ENCODE assay signal across 6 cellular contexts in genomic region chr9:40746921-40747485, GRCh38.
DNase-seq lines count a peak whose midpoint lies in the region; ATAC-seq, FAIRE-seq and TF ChIP-seq lines count a peak whose summit lies in the region.
"Not testable (repeated sequence)": the region's sequence is repeated elsewhere in the genome, so short reads cannot be mapped to it uniquely, and the experiment has no call there.

No MANE protein-coding gene starts in this region.

- CTCF ChIA-PET in activated CD4-positive, alpha-beta memory T cell treated with anti-CD3 and anti-CD28 coated beads for 36 hours (lab: Charles Lee); HepG2 (lab: Yijun Ruan, JAX; ENCODE audit: low intra/inter-chr PET ratio, low total read pairs): not testable (repeated sequence)

- not testable (repeated sequence) for TF ChIP-seq RAD21 in HepG2 (CRISPR knock-in tag; IDR thresholded peaks at IDR 0.05)

- not testable (repeated sequence) for H3K36me3 ChIP-seq in RWPE2 (ENCODE audit: low read depth); HepG2 (replicated peaks in 1 of 2; ENCODE audit: control insufficient read depth in 1 of 2, insufficient read depth in 2 of 2, low read length in 2 of 2)

- H3K79me2 ChIP-seq in HepG2 (ENCODE audit: insufficient read depth, low read length) = not testable (repeated sequence)

- peak; percentile 23 for DNase-seq in RWPE2 (ENCODE audit: low spot score)
- DNase-seq in activated CD4-positive, alpha-beta memory T cell treated with anti-CD3 and anti-CD28 coated beads for 36 hours = peak; percentile 11
- DNase-seq in HepG2 (ENCODE audit: low spot score) = not testable (repeated sequence)
- DNase-seq in stimulated activated naive B cell treated with anti-CD40 and anti-IgM and Interleukin-4, amounts not matched to agents 10 μg/mL and 1 μg/mL and 100 μg/mL, for 72 hours = peak; percentile 77

- H3K4me3 Mint-ChIP-seq in activated CD4-positive, alpha-beta memory T cell treated with anti-CD3 and anti-CD28 coated beads for 36 hours; stimulated activated naive B cell treated with anti-CD40 and anti-IgM and Interleukin-4, amounts not matched to agents 10 μg/mL and 1 μg/mL and 100 μg/mL, for 72 hours: not testable (repeated sequence)

- not testable (repeated sequence) for H3K9me3 Mint-ChIP-seq in activated CD4-positive, alpha-beta memory T cell treated with anti-CD3 and anti-CD28 coated beads for 36 hours; stimulated activated naive B cell treated with anti-CD40 and anti-IgM and Interleukin-4, amounts not matched to agents 10 μg/mL and 1 μg/mL and 100 μg/mL, for 72 hours

- not testable (repeated sequence) for FAIRE-seq in HepG2 (lab: Jason Lieb, UNC)

- in situ Hi-C loops in HepG2 (cut with HindIII; ENCODE audit: extremely low pct_ligation_motif_present, low pct_unique_long_range_greater_than_20kb) = not testable (repeated sequence)

- TF ChIP-seq POLR2A in HepG2 (IDR thresholded peaks at IDR 0.05; ENCODE audit: insufficient read depth in 1 of 2, low read depth in 2 of 2, low read length in 2 of 2) = not testable (repeated sequence)

- intact Hi-C loops in activated CD4-positive, alpha-beta memory T cell treated with anti-CD3 and anti-CD28 coated beads for 36 hours (cut with micrococcal nuclease); HepG2 (cut with micrococcal nuclease; ENCODE audit: unreplicated experiment): not testable (repeated sequence)

- not testable (repeated sequence) for H3K27me3 ChIP-seq in RWPE2 (ENCODE audit: insufficient read depth, poor library complexity, severe bottlenecking); HepG2 (ENCODE audit: control insufficient read depth in 1 of 2, insufficient read depth in 2 of 2, low read length in 2 of 2)

- H4K20me1 ChIP-seq in HepG2 (ENCODE audit: insufficient read depth, low read length) = not testable (repeated sequence)

- not testable (repeated sequence) for H3K27me3 Mint-ChIP-seq in activated CD4-positive, alpha-beta memory T cell treated with anti-CD3 and anti-CD28 coated beads for 36 hours; stimulated activated naive B cell treated with anti-CD40 and anti-IgM and Interleukin-4, amounts not matched to agents 10 μg/mL and 1 μg/mL and 100 μg/mL, for 72 hours

- no CpG with 5 or more reads among the region's 1 CpG for WGBS in HepG2 (ENCODE audit: low lambda C conversion rate)

- TF ChIP-seq EP300 in HepG2 (IDR thresholded peaks at IDR 0.05; ENCODE audit: low read depth in 2 of 2, low read length in 2 of 2); HepG2 (CRISPR knock-in tag; IDR thresholded peaks at IDR 0.05; ENCODE audit: borderline replicate concordance): not testable (repeated sequence)

- ATAC-seq in GM18868 (IDR thresholded peaks at IDR 0.05; ENCODE audit: unreplicated experiment) = peak; percentile 60
- peak; percentile 45 for ATAC-seq in HG03175 (IDR thresholded peaks at IDR 0.05; ENCODE audit: unreplicated experiment)
- not testable (repeated sequence) for ATAC-seq in RWPE2 (ENCODE audit: low read depth); HepG2
- peak in 1 of 2 donors; percentile 65 for ATAC-seq in stimulated activated naive B cell treated with anti-CD40 and anti-IgM and Interleukin-4, amounts not matched to agents 10 μg/mL and 1 μg/mL and 100 μg/mL, for 72 hours (replicated peaks)

- H3K36me3 Mint-ChIP-seq in activated CD4-positive, alpha-beta memory T cell treated with anti-CD3 and anti-CD28 coated beads for 36 hours; stimulated activated naive B cell treated with anti-CD40 and anti-IgM and Interleukin-4, amounts not matched to agents 10 μg/mL and 1 μg/mL and 100 μg/mL, for 72 hours: not testable (repeated sequence)

- H3K4me2 ChIP-seq in HepG2 (ENCODE audit: low read depth, low read length) = not testable (repeated sequence)

- not testable (repeated sequence) for BruUV-seq in HepG2 (replicated peaks; lab: Mats Ljungman, UMichigan)

- not testable (repeated sequence) for H3K4me1 ChIP-seq in RWPE2 (ENCODE audit: insufficient read depth, poor library complexity, severe bottlenecking); HepG2 (ENCODE audit: insufficient read depth, low read length)

- not testable (repeated sequence) for H2AFZ ChIP-seq in HepG2 (ENCODE audit: low read length)

- not testable (repeated sequence) for TF ChIP-seq CTCF in RWPE2 (IDR thresholded peaks at IDR 0.05; ENCODE audit: poor library complexity, severe bottlenecking); HepG2 (CRISPR knock-in tag; IDR thresholded peaks at IDR 0.05)

- H3K9me3 ChIP-seq in RWPE2 (ENCODE audit: severe bottlenecking); HepG2 (ENCODE audit: low read length): not testable (repeated sequence)

- POLR2A ChIA-PET in activated CD4-positive, alpha-beta memory T cell treated with anti-CD3 and anti-CD28 coated beads for 36 hours (lab: Charles Lee); HepG2 (lab: Yijun Ruan, JAX): not testable (repeated sequence)

- not testable (repeated sequence) for H3K27ac ChIP-seq in RWPE2 (ENCODE audit: poor library complexity, severe bottlenecking); HepG2 (ENCODE audit: extremely low read length, insufficient read depth, low read length)

- H3K4me1 Mint-ChIP-seq in activated CD4-positive, alpha-beta memory T cell treated with anti-CD3 and anti-CD28 coated beads for 36 hours (ENCODE audit: low read depth); stimulated activated naive B cell treated with anti-CD40 and anti-IgM and Interleukin-4, amounts not matched to agents 10 μg/mL and 1 μg/mL and 100 μg/mL, for 72 hours: not testable (repeated sequence)

- H3K27ac Mint-ChIP-seq in activated CD4-positive, alpha-beta memory T cell treated with anti-CD3 and anti-CD28 coated beads for 36 hours; stimulated activated naive B cell treated with anti-CD40 and anti-IgM and Interleukin-4, amounts not matched to agents 10 μg/mL and 1 μg/mL and 100 μg/mL, for 72 hours: not testable (repeated sequence)

- not testable (repeated sequence) for H3K4me3 ChIP-seq in RWPE2 (ENCODE audit: severe bottlenecking); HepG2 (replicated peaks in 1 of 3; ENCODE audit: insufficient read depth in 1 of 3, low read depth in 2 of 3, low read length in 3 of 3)

- H3K9ac ChIP-seq in HepG2 (ENCODE audit: insufficient read depth, low read depth, low read length) = not testable (repeated sequence)

TF ChIP-seq in HepG2, 621 proteins besides CTCF, POLR2A, EP300 and RAD21:
- 0 out of 2 replicates have a peak, but pooled peaks have one; percentile 19 for TF ChIP-seq FOSL2 (CRISPR knock-in tag; IDR thresholded peaks at IDR 0.05)
